In genomic region chr12:78490841-78491240, GRCh38 we compare ENCODE assay signal across 17 cellular contexts.
DNase-seq lines count a peak whose midpoint lies in the region; ATAC-seq and TF ChIP-seq lines count a peak whose summit lies in the region.
"Had no signal": no experiment of that assay in that cellular context is flagged by ENCODE, and none has a peak within 500 bp of the region (broad histone marks: within the 10 kb centered on the region; RNA-seq: fewer than 3 reads in every experiment).

No MANE protein-coding gene starts in this region.

- H3K9ac ChIP-seq in SK-N-SH, result no peak overlapping the region
- H3K9ac ChIP-seq in neural cell (ENCODE audit: low read length), result no peak overlapping the region
- no peak overlapping the region for H3K9ac ChIP-seq in endodermal cell (ENCODE audit: extremely low read depth, low read length, poor library complexity, severe bottlenecking)

- H3K4me3 ChIP-seq in SK-N-SH (ENCODE audit: low read depth in 2 of 2, low read length in 1 of 2) (no peak overlapping the region), neural cell (ENCODE audit: low read length) (no peak overlapping the region), endodermal cell (ENCODE audit: low read length) (no peak overlapping the region)
- H3K4me3 ChIP-seq: K562 had no signal

- H3K27ac Mint-ChIP-seq in endodermal cell, result no peak overlapping the region

- H3K27me3 ChIP-seq in SK-N-SH (ENCODE audit: insufficient read depth), result no peaks in the 10 kb centered on the region
- no peaks in the 10 kb centered on the region for H3K27me3 ChIP-seq in neural cell (ENCODE audit: insufficient read depth, low read depth, low read length)
- H3K27me3 ChIP-seq in endodermal cell (ENCODE audit: control insufficient read depth, insufficient read depth, low read length, poor library complexity, severe bottlenecking), result no peaks in the 10 kb centered on the region

- peaks cover 1% of the 10 kb centered on the region for H3K27me3 Mint-ChIP-seq in endodermal cell (ENCODE audit: insufficient read depth)

- H3K36me3 Mint-ChIP-seq in endodermal cell (ENCODE audit: low read depth), result no peaks in the 10 kb centered on the region

- ATAC-seq in GM18861 (IDR thresholded peaks at IDR 0.05; ENCODE audit: unreplicated experiment), result no peak
- ATAC-seq: HCT116, K562 had no signal

- TF ChIP-seq EP300 in SK-N-SH (IDR thresholded peaks at IDR 0.05; ENCODE audit: borderline replicate concordance in 1 of 2, low read depth in 1 of 2, low read length in 1 of 2), result no peak
- no peak for TF ChIP-seq EP300 in neural cell (conservative IDR thresholded peaks at IDR 0.05; ENCODE audit: poor library complexity, severe bottlenecking)

- H3K9me2 ChIP-seq in SK-N-SH, result no peaks in the 10 kb centered on the region
- no peaks in the 10 kb centered on the region for H3K9me2 ChIP-seq in neural cell (ENCODE audit: insufficient read depth, low read length)

- DNase-seq in AG20443 (ENCODE audit: low spot score) (peak; percentile 8), SK-N-SH (no peak), epidermal melanocyte (ENCODE audit: insufficient read length, low spot score) (peak; percentile 23), endodermal cell (no peak), T-helper 2 cell (no peak), NCI-H524 treated with DMSO at 0.1 percent for 48 hours (lab: John Stamatoyannopoulos, UW) (no peak)
- DNase-seq: DMS79 treated with DMSO at 0.1 percent for 48 hours, GOT3, NCI-H1105, NCI-H2081, NCI-H774, SHP77 treated with DMSO at 0.1 percent for 48 hours had no signal

- no peaks in the 10 kb centered on the region for H3F3A ChIP-seq in SK-N-SH (replicated peaks; ENCODE audit: insufficient read depth)
- no peaks in the 10 kb centered on the region for H3F3A ChIP-seq in neural cell (ENCODE audit: insufficient read depth, low read length, poor library complexity, severe bottlenecking)

- no peaks in the 10 kb centered on the region for H3K4me1 Mint-ChIP-seq in endodermal cell

- H4K20me1 ChIP-seq in SK-N-SH (ENCODE audit: insufficient read depth), result no peaks in the 10 kb centered on the region
- H4K20me1 ChIP-seq in neural cell (ENCODE audit: insufficient read depth), result no peaks in the 10 kb centered on the region

- H2AFZ ChIP-seq in SK-N-SH (ENCODE audit: low read depth), result no peak overlapping the region
- no peak overlapping the region for H2AFZ ChIP-seq in neural cell (ENCODE audit: low read depth, low read length)

- CTCF ChIA-PET in SK-N-SH (lab: Yijun Ruan, JAX), result no interaction called here

- H3K9me3 ChIP-seq in SK-N-SH, result no peaks in the 10 kb centered on the region
- no peaks in the 10 kb centered on the region for H3K9me3 ChIP-seq in neural cell (ENCODE audit: low read length)
- no peaks in the 10 kb centered on the region for H3K9me3 ChIP-seq in endodermal cell (ENCODE audit: control insufficient read depth, low read length)

- POLR2A ChIA-PET in SK-N-SH (lab: Yijun Ruan, JAX), result no interaction called here

- TF ChIP-seq RAD21 in SK-N-SH (IDR thresholded peaks at IDR 0.05; ENCODE audit: low read length) (no peak), neural cell (conservative IDR thresholded peaks at IDR 0.05) (no peak)

- H3K36me3 ChIP-seq in SK-N-SH (replicated peaks in 1 of 2; ENCODE audit: control insufficient read depth in 1 of 2, insufficient read depth in 2 of 2, low read length in 1 of 2) (no peaks in the 10 kb centered on the region), neural cell (ENCODE audit: insufficient read depth, low read length) (no peaks in the 10 kb centered on the region), endodermal cell (ENCODE audit: control insufficient read depth, insufficient read depth, low read length) (no peaks in the 10 kb centered on the region)

- H3K79me2 ChIP-seq in SK-N-SH (ENCODE audit: insufficient read depth) (no peaks in the 10 kb centered on the region), neural cell (replicated peaks; ENCODE audit: insufficient read depth, low read length) (no peaks in the 10 kb centered on the region)

- H3K9me3 Mint-ChIP-seq in endodermal cell, result peaks cover 5% of the 10 kb centered on the region

- H3K27ac ChIP-seq in SK-N-SH (ENCODE audit: low read depth in 2 of 2, low read length in 1 of 2) (peak overlapping the region in 1 of 2 experiments; percentile 9; a peak in 1 of 4 replicates), neural cell (ENCODE audit: low read length) (no peak overlapping the region), endodermal cell (ENCODE audit: low read depth, low read length) (no peak overlapping the region)
- H3K27ac ChIP-seq: C4-2B had no signal

- no peaks in the 10 kb centered on the region for H3K4me1 ChIP-seq in SK-N-SH (ENCODE audit: control insufficient read depth in 1 of 2, insufficient read depth in 2 of 2, low read depth in 1 of 2, low read length in 1 of 2)
- no peaks in the 10 kb centered on the region for H3K4me1 ChIP-seq in endodermal cell (ENCODE audit: control insufficient read depth, insufficient read depth, low read length)

- 27% methylated on average over 1 of the region's 1 CpG for WGBS in SK-N-SH (ENCODE audit: low lambda C conversion rate)
- WGBS in endodermal cell (ENCODE audit: insufficient coverage in 1 of 2, insufficient read length in 1 of 2), 2 experiments, result 77 to 83% methylated on average over 1 of the region's 1 CpG

- H3K4me2 ChIP-seq in SK-N-SH (no peak overlapping the region), neural cell (ENCODE audit: low read length) (no peak overlapping the region)

- no peak overlapping the region for H3K4me3 Mint-ChIP-seq in endodermal cell

- no peak for TF ChIP-seq CTCF in SK-N-SH (IDR thresholded peaks at IDR 0.05)
- no peak for TF ChIP-seq CTCF in neural cell (IDR thresholded peaks at IDR 0.05; ENCODE audit: poor library complexity, severe bottlenecking)
- TF ChIP-seq CTCF in endodermal cell (conservative IDR thresholded peaks at IDR 0.05), result no peak

TF ChIP-seq in SK-N-SH, 30 proteins besides CTCF, POLR2A, EP300 and RAD21:
- peak; percentile 19; the same call in 1 of the 2 replicates for TF ChIP-seq PBX3 (IDR thresholded peaks at IDR 0.05)
- TF ChIP-seq ZBTB33 (IDR thresholded peaks at IDR 0.05; ENCODE audit: borderline replicate concordance, low read depth), result no peak

TF ChIP-seq in neural cell, 6 proteins besides CTCF, POLR2A, EP300 and RAD21:
- TF ChIP-seq REST (IDR thresholded peaks at IDR 0.05; ENCODE audit: borderline replicate concordance) (no peak), POLR2AphosphoS5 (IDR thresholded peaks at IDR 0.05) (peak; percentile 29)

Comparison
In these comparisons a context has a peak if more than half of its experiments do, and no peak if none do; other contexts are left out.
1. DNase-seq: peak in AG20443 (single experiment) and epidermal melanocyte (single experiment); none in SK-N-SH (single experiment), endodermal cell (single experiment), T-helper 2 cell (0 of 5) and NCI-H524 treated with DMSO at 0.1 percent for 48 hours (single experiment).